In the genomic region with DNA sequence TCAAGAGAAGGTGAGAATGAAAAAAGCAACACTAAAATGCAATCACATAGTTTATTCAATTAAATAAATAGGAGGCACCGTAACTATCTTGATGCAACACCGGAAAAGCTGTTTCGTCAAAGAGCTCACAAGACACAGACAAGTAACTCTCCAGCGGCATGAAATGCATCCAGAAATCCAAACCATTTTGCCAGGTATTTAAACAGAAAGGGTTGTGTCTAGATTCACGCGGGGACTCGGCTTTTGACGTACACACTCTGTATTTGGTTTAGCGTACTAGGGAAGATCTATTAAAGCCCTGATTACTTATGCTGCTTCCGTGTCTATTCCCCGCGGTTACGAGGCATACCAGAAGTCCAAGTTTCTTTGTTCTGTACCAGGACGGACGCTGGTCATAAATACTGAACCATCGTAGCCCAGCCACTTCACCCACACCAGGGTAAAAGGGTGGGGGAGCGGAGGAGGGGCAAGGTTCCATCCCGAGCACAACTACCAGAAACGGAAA, we compare ENCODE assay signal across 8 cellular contexts. TPM values are rescaled to one million over a fixed set of nuclear protein-coding genes. Genes with fewer than 3 reads are reported as not detected.
DNase-seq lines count a peak whose midpoint lies in the region; ATAC-seq, FAIRE-seq and TF ChIP-seq lines count a peak whose summit lies in the region.

No MANE protein-coding gene starts in this region.

- H3K27me3 Mint-ChIP-seq in stimulated activated naive CD8-positive, alpha-beta T cell treated with anti-CD3 and anti-CD28 coated beads, Interleukin-15, Interleukin-2, amounts not matched to agents 100 ng/mL and 50 ng/mL, for 24 hours: no peaks in the 10 kb centered on the region

- H3K4me1 Mint-ChIP-seq in stimulated activated naive CD8-positive, alpha-beta T cell treated with anti-CD3 and anti-CD28 coated beads, Interleukin-15, Interleukin-2, amounts not matched to agents 100 ng/mL and 50 ng/mL, for 24 hours (ENCODE audit: low read depth): peaks cover 58% of the 10 kb centered on the region

- peak overlapping the region; percentile 93 for H3K27ac Mint-ChIP-seq in stimulated activated naive CD8-positive, alpha-beta T cell treated with anti-CD3 and anti-CD28 coated beads, Interleukin-15, Interleukin-2, amounts not matched to agents 100 ng/mL and 50 ng/mL, for 24 hours

- peak overlapping the region; percentile 99 for H3K4me2 ChIP-seq in OCI-LY7 (ENCODE audit: low read length)
- peak overlapping the region; percentile 89 for H3K4me2 ChIP-seq in keratinocyte (ENCODE audit: control insufficient read depth, extremely low read depth, insufficient read depth, low read depth, low read length)

- peak overlapping the region; percentile 97 for H3K4me3 ChIP-seq in OCI-LY7 (ENCODE audit: low read depth, low read length, poor library complexity, severe bottlenecking)
- peak overlapping the region; percentile 83 to 96 (median 88) for H3K4me3 ChIP-seq in keratinocyte (ENCODE audit: control insufficient read depth in 2 of 3, extremely low read depth in 1 of 3, insufficient read depth in 2 of 3, low read depth in 1 of 3, low read length in 3 of 3)

- no peaks in the 10 kb centered on the region for H3K27me3 ChIP-seq in keratinocyte (ENCODE audit: control insufficient read depth, extremely low read depth, insufficient read depth, low read length)

- ATAC-seq in HG02623 (IDR thresholded peaks at IDR 0.05; ENCODE audit: unreplicated experiment): peak; percentile 6

- H3K4me1 ChIP-seq in OCI-LY7 (ENCODE audit: insufficient read depth, low read length, poor library complexity, severe bottlenecking) (peaks cover 53% of the 10 kb centered on the region), keratinocyte (ENCODE audit: control insufficient read depth, extremely low read depth, insufficient read depth, low read length) (peaks cover 24% of the 10 kb centered on the region)

- H4K20me1 ChIP-seq in OCI-LY7 (ENCODE audit: insufficient read depth, low read length) (peaks cover 36% of the 10 kb centered on the region), keratinocyte (ENCODE audit: control insufficient read depth, extremely low read depth, insufficient read depth, low read length) (peaks cover 17% of the 10 kb centered on the region)

- BruUV-seq in OCI-LY7 (replicated peaks; lab: Mats Ljungman, UMichigan): TSS peak; percentile 74

- peak overlapping the region; percentile 40; the same call in 1 of the 2 replicates for H2AFZ ChIP-seq in OCI-LY7 (ENCODE audit: low read length)
- peak overlapping the region; percentile 1 for H2AFZ ChIP-seq in keratinocyte (ENCODE audit: control insufficient read depth, low read length)

- H3K9me3 Mint-ChIP-seq in stimulated activated naive CD8-positive, alpha-beta T cell treated with anti-CD3 and anti-CD28 coated beads, Interleukin-15, Interleukin-2, amounts not matched to agents 100 ng/mL and 50 ng/mL, for 24 hours: no peaks in the 10 kb centered on the region

- POLR2A ChIA-PET in OCI-LY7 (lab: Charles Lee): interaction anchor here (1.3 to 1.4 kb wide), 2 partner anchors 29 to 172 kb away, joined by 3 to 4 read pairs; no protein-coding TSS in a partner anchor

- H3K9me1 ChIP-seq in keratinocyte (ENCODE audit: control insufficient read depth, extremely low read depth, insufficient read depth, low read length): no peaks in the 10 kb centered on the region

- H3K36me3 ChIP-seq in OCI-LY7 (ENCODE audit: insufficient read depth, low read length): peaks cover 35% of the 10 kb centered on the region
- peaks cover 0 to 4% of the 10 kb centered on the region in 2 experiments for H3K36me3 ChIP-seq in keratinocyte (ENCODE audit: control insufficient read depth in 2 of 2, extremely low read depth in 1 of 2, insufficient read depth in 2 of 2, low read length in 2 of 2)

- DNase-seq in DMS79 treated with DMSO at 0.1 percent for 48 hours (lab: John Stamatoyannopoulos, UW) (peak; percentile 4), DMS79 (lab: John Stamatoyannopoulos, UW) (no peak), OCI-LY7 (ENCODE audit: low spot score) (peak; percentile 65), brain pericyte (ENCODE audit: low read depth, low spot score) (peak; percentile 27), keratinocyte (ENCODE audit: low read depth, low spot score) (no peak)
- no peak for DNase-seq in activated effector memory CD4-positive, alpha-beta T cell treated with Interleukin-2 at 50 U/mL for 16 hours

- peaks cover 33% of the 10 kb centered on the region for H3K36me3 Mint-ChIP-seq in stimulated activated naive CD8-positive, alpha-beta T cell treated with anti-CD3 and anti-CD28 coated beads, Interleukin-15, Interleukin-2, amounts not matched to agents 100 ng/mL and 50 ng/mL, for 24 hours (ENCODE audit: low read depth)

- peaks cover 56% of the 10 kb centered on the region for H3K79me2 ChIP-seq in OCI-LY7 (ENCODE audit: insufficient read depth, low read depth, low read length)
- peaks cover 56% of the 10 kb centered on the region for H3K79me2 ChIP-seq in keratinocyte (ENCODE audit: control insufficient read depth, insufficient read depth, low read length)

- intact Hi-C loops in OCI-LY7 (cut with micrococcal nuclease; ENCODE audit: unreplicated experiment): loop anchor here (1.0 to 5.0 kb wide), 5 partner anchors 31 to 756 kb away; partner anchors contain the start of genes GTF2A2 and SLTM

- dilution Hi-C loops in keratinocyte (cut with MboI; ENCODE audit: extremely low pct_ligation_motif_present, low sequenced_read_pairs): no loop called here

- H3K9me2 ChIP-seq in OCI-LY7 (ENCODE audit: insufficient read depth, low read length): no peaks in the 10 kb centered on the region

- CTCF ChIA-PET in OCI-LY7 (lab: Charles Lee; ENCODE audit: unreplicated experiment): interaction anchor here (0.7 kb wide), 1 partner anchor 36 kb away, joined by 3 read pairs; no protein-coding TSS in a partner anchor

- H3K27ac ChIP-seq in OCI-LY7 (ENCODE audit: low read depth, low read length, poor library complexity, severe bottlenecking) (peak overlapping the region; percentile 95), keratinocyte (ENCODE audit: control insufficient read depth, insufficient read depth, low read length) (peak overlapping the region; percentile 87)

- FAIRE-seq in keratinocyte (lab: Jason Lieb, UNC): peak; percentile 20

- TF ChIP-seq CTCF in OCI-LY7 (conservative IDR thresholded peaks at IDR 0.05; ENCODE audit: low read length) (no peak), keratinocyte (optimal IDR thresholded peaks at IDR 0.05 in 1 of 3, IDR thresholded peaks at IDR 0.05 in 1 of 3, conservative IDR thresholded peaks at IDR 0.05 in 1 of 3; ENCODE audit: extremely low read depth in 1 of 3, insufficient read depth in 2 of 3, low read length in 3 of 3) (no peak)

- peak overlapping the region; percentile 94 for H3K4me3 Mint-ChIP-seq in stimulated activated naive CD8-positive, alpha-beta T cell treated with anti-CD3 and anti-CD28 coated beads, Interleukin-15, Interleukin-2, amounts not matched to agents 100 ng/mL and 50 ng/mL, for 24 hours

- no peaks in the 10 kb centered on the region; the same call in 1 of the 2 replicates for H3K9me3 ChIP-seq in OCI-LY7 (ENCODE audit: low read length)
- H3K9me3 ChIP-seq in keratinocyte (ENCODE audit: control insufficient read depth, low read depth, low read length): no peaks in the 10 kb centered on the region

- peak overlapping the region; percentile 99 for H3K9ac ChIP-seq in keratinocyte (ENCODE audit: control insufficient read depth, extremely low read depth, insufficient read depth, low read length)

RNA-seq across cellular contexts. Expression of gene BNIP2, which starts 0.7 kb away (rescaled TPM):
- total RNA-seq in OCI-LY7 (2014; rRNA removed; shearing (Covaris generic)): 65.3 and 107 TPM in 2 replicates
- 108 and 122 TPM in 2 replicates for total RNA-seq in OCI-LY7 (2022)
- polyA plus RNA-seq in keratinocyte: 23.4 to 68.2 TPM (median 57.4 TPM) in 3 replicates
- polyA plus RNA-seq in keratinocyte (2011; ENCODE audit: low read depth): 170 TPM
- polyA plus RNA-seq in keratinocyte (2011; cell fraction: cytosol; rRNA removed): 54.3 and 62.4 TPM in 2 replicates
- polyA plus RNA-seq in keratinocyte (2011; cell fraction: nucleus; rRNA removed): 54.6 and 74.1 TPM in 2 replicates
- polyA plus RNA-seq in keratinocyte (2012; ENCODE audit: low replicate concordance): 38.9 and 50.4 TPM in 2 replicates
- 5.7 to 30.6 TPM (median 7.6 TPM) in 3 replicates for polyA minus RNA-seq in keratinocyte
- 52.0 TPM for polyA minus RNA-seq in keratinocyte (2011; cell fraction: cytosol; rRNA and poly(A)+ RNA removed)
- polyA minus RNA-seq in keratinocyte (2011; cell fraction: nucleus; rRNA and poly(A)+ RNA removed): 23.1 and 44.5 TPM in 2 replicates

RNA-seq across cellular contexts. Expression of gene GTF2A2, which starts 31.1 kb away (rescaled TPM):
- 50.5 and 69.3 TPM in 2 replicates for total RNA-seq in OCI-LY7 (2014; rRNA removed; shearing (Covaris generic))
- 138 and 139 TPM in 2 replicates for total RNA-seq in OCI-LY7 (2022)
- 40.3 to 77.8 TPM (median 45.6 TPM) in 3 replicates for polyA plus RNA-seq in keratinocyte
- 35.6 TPM for polyA plus RNA-seq in keratinocyte (2011; ENCODE audit: low read depth)
- polyA plus RNA-seq in keratinocyte (2011; cell fraction: cytosol; rRNA removed): 31.3 and 66.6 TPM in 2 replicates
- 13.0 and 18.2 TPM in 2 replicates for polyA plus RNA-seq in keratinocyte (2011; cell fraction: nucleus; rRNA removed)
- 49.2 and 70.1 TPM in 2 replicates for polyA plus RNA-seq in keratinocyte (2012; ENCODE audit: low replicate concordance)
- polyA minus RNA-seq in keratinocyte: 2.4 to 9.7 TPM (median 9.4 TPM) in 3 replicates
- 23.4 TPM for polyA minus RNA-seq in keratinocyte (2011; cell fraction: cytosol; rRNA and poly(A)+ RNA removed)
- polyA minus RNA-seq in keratinocyte (2011; cell fraction: nucleus; rRNA and poly(A)+ RNA removed): 2.1 and 4.7 TPM in 2 replicates

Comparison
In these comparisons a context has a peak if more than half of its experiments do, and no peak if none do; other contexts are left out.
1. DNase-seq: peak in DMS79 treated with DMSO at 0.1 percent for 48 hours (single experiment), OCI-LY7 (single experiment) and brain pericyte (single experiment); none in DMS79 (single experiment), keratinocyte (single experiment) and activated effector memory CD4-positive, alpha-beta T cell treated with Interleukin-2 at 50 U/mL for 16 hours (single experiment).